In the genomic region with DNA sequence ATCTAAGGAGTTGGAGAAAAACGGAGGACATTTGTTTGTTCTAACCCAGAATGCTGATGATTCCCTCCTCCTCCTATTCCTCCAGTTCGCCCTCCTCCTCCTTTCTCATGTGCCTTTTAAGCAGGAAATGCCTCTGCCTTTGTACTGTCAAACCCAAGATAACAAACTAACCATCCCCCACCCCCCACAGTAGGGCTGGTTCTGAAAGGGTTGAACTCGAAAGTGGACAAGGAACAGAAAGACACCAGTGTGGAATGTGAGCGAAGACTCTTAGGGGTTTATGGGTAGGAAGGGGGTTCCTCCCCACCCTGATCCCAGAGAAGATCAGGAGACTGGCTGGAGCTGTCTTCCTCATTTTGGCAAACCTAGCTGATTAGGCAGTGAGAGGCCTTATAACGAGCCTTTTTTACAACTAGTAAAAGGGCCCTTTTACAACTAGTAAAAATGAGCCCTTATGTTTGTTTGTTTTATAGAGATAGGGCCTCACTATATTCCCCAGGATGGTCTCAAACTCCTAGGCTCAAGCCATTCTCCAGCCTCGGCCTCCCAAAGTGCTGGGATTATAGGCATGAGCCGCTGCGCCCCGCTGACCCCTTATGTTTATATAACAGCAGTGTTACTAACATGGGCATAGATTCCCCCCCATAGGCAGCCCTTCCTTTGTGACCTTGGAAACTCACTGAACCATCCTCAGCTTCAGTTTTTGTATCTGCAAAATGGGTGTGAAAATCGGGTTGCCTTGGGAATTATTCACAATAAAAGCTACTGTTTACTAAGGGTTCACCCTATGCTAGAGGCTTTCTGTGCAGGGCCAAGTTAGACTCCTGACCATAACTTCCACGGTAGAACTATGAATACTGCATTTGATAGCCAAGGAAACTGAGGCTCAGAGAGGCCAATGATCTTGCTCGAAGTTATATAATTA, we compare ENCODE assay signal across 8 cellular contexts. TPM values are rescaled to one million over a fixed set of nuclear protein-coding genes. Genes with fewer than 3 reads are reported as not detected.
A peak's percentile ranks its signal among the peaks of the same experiment; 100 is the strongest.
DNase-seq lines count a peak whose midpoint lies in the region; ATAC-seq and TF ChIP-seq lines count a peak whose summit lies in the region.

No MANE protein-coding gene starts in this region.

- ATAC-seq in GM21576 (IDR thresholded peaks at IDR 0.05; ENCODE audit: unreplicated experiment): no peak

- H3K4me1 ChIP-seq in adrenal gland (replicated peaks in 1 of 2): peaks cover 26 to 44% of the 10 kb centered on the region in 2 donors
- peaks cover 0 to 32% of the 10 kb centered on the region in 2 donors for H3K4me1 ChIP-seq in right atrium auricular region
- H3K4me1 ChIP-seq in prostate gland (replicated peaks): no peaks in the 10 kb centered on the region

- no peaks in the 10 kb centered on the region for H3K36me3 ChIP-seq in adrenal gland (replicated peaks in 1 of 2)
- H3K36me3 ChIP-seq in right atrium auricular region: no peaks in the 10 kb centered on the region
- no peaks in the 10 kb centered on the region for H3K36me3 ChIP-seq in prostate gland

- TF ChIP-seq CTCF in adrenal gland (IDR thresholded peaks at IDR 0.05) (no peak), right atrium auricular region (IDR thresholded peaks at IDR 0.05) (no peak), prostate gland (IDR thresholded peaks at IDR 0.05) (no peak)

- H3K9me3 ChIP-seq in adrenal gland (replicated peaks in 1 of 3) (no peaks in the 10 kb centered on the region), right atrium auricular region (no peaks in the 10 kb centered on the region), prostate gland (no peaks in the 10 kb centered on the region)

- H3K27me3 ChIP-seq in adrenal gland (no peaks in the 10 kb centered on the region), right atrium auricular region (no peaks in the 10 kb centered on the region), prostate gland (replicated peaks; ENCODE audit: insufficient read depth) (no peaks in the 10 kb centered on the region)

- TF ChIP-seq POLR2A in adrenal gland (IDR thresholded peaks at IDR 0.05) (no peak), prostate gland (IDR thresholded peaks at IDR 0.05) (no peak)

- H3K4me3 ChIP-seq in adrenal gland (peak overlapping the region in 3 of 4 donors; percentile 5 to 87 (median 78)), right atrium auricular region (peak overlapping the region; percentile 50 to 69), prostate gland (peak overlapping the region; percentile 51 to 64)

- WGBS in adrenal gland, 4 donors: 42 to 45% (median 43%) methylated on average over 12 of the region's 12 CpGs
- WGBS in prostate gland: 31% methylated on average over 12 of the region's 12 CpGs

- DNase-seq in DMS79 treated with DMSO at 0.1 percent for 48 hours (lab: John Stamatoyannopoulos, UW) (peak; percentile 32), DMS79 (lab: John Stamatoyannopoulos, UW) (no peak), MV-4-11 (lab: John Stamatoyannopoulos, UW) (peak; percentile 56), adrenal gland (peak; percentile 51 to 80 (median 57)), right atrium auricular region (ENCODE audit: low spot score) (peak; percentile 67), prostate gland (ENCODE audit: low spot score) (peak; percentile 37), NCI-H187 treated with DMSO at 0.1 percent for 48 hours (lab: John Stamatoyannopoulos, UW) (no peak)

- H3K27ac ChIP-seq in adrenal gland (peak overlapping the region; percentile 58 to 96 (median 91)), right atrium auricular region (peak overlapping the region; percentile 84 to 86), prostate gland (peak overlapping the region; percentile 87)

- intact Hi-C loops in adrenal gland (cut with DNase I): loop anchor here (2.0 to 10.0 kb wide), 4 partner anchors 36 to 149 kb away; no protein-coding TSS in a partner anchor
- intact Hi-C loops in prostate gland (cut with DNase I): loop anchor here (1.0 to 10.0 kb wide), 5 partner anchors 36 to 229 kb away; no protein-coding TSS in a partner anchor

RNA-seq across cellular contexts. Expression of a gene that starts 1.1 kb away (rescaled TPM):
- total RNA-seq in adrenal gland (10 to 100 TPM; 28.3 to 95.9 (median 61.2) TPM), right atrium auricular region (10 to 100 TPM; 49.8 to 54.1 TPM), prostate gland (10 to 100 TPM; 56.3 to 62.6 TPM)
- 10 to 100 TPM; 10.0 to 29.7 (median 27.3) TPM for polyA plus RNA-seq in adrenal gland

RNA-seq across cellular contexts. Expression of a gene that starts 3.2 kb away (rescaled TPM):
- total RNA-seq in adrenal gland: 1 to 10 TPM in 1 of 8 donors, under 1 TPM in 7; 0.19 to 1.3 (median 0.56) TPM
- polyA plus RNA-seq in adrenal gland: under 1 TPM; 0.11 to 0.64 (median 0.40) TPM
- total RNA-seq in right atrium auricular region: under 1 TPM; 0.33 to 0.67 TPM
- 10 to 100 TPM in 1 of 2 donors, 1 to 10 TPM in 1; 4.3 to 26.7 TPM for total RNA-seq in prostate gland

Comparison
In these comparisons a context has a peak if more than half of its experiments do, and no peak if none do; other contexts are left out.
1. DNase-seq: peak in DMS79 treated with DMSO at 0.1 percent for 48 hours (single experiment), MV-4-11 (single experiment), adrenal gland (7 of 7), right atrium auricular region (single experiment) and prostate gland (single experiment); none in DMS79 (single experiment) and NCI-H187 treated with DMSO at 0.1 percent for 48 hours (single experiment).
2. Peak in every context shown above with its lines, with median percentiles within 50 percentile points of each other: H3K27ac ChIP-seq and H3K4me3 ChIP-seq.